ENCODE assay signal across 12 cellular contexts in genomic region chr19:49165111-49165750, GRCh38. TPM values are rescaled to one million over a fixed set of nuclear protein-coding genes. Genes with fewer than 3 reads are reported as not detected.
DNase-seq lines count a peak whose midpoint lies in the region; ATAC-seq, FAIRE-seq and TF ChIP-seq lines count a peak whose summit lies in the region.
"Had no signal": no experiment of that assay in that cellular context is flagged by ENCODE, and none has a peak within 500 bp of the region (broad histone marks: within the 10 kb centered on the region; RNA-seq: fewer than 3 reads in every experiment).

No MANE protein-coding gene starts in this region.

- H2BK12ac ChIP-seq in neuronal stem cell (ENCODE audit: low read length), result no peak overlapping the region

- 83% methylated on average over 19 of the region's 24 CpGs for WGBS in HepG2 (ENCODE audit: low lambda C conversion rate)
- WGBS in right lobe of liver (ENCODE audit: insufficient coverage, low coverage, low lambda C conversion rate, missing lambda C conversion rate), result 61% methylated on average over 13 of the region's 24 CpGs
- WGBS in heart left ventricle, 4 donors, result 23 to 43% (median 28%) methylated on average over 20 to 24 of the region's 24 CpGs
- no CpG with 5 or more reads among the region's 24 CpGs for WGBS in neuronal stem cell (ENCODE audit: extremely low coverage in 2 of 2, insufficient read length in 2 of 2, insufficient replicate concordance in 1 of 2), 2 donors

- no peak overlapping the region for H4K91ac ChIP-seq in neuronal stem cell (ENCODE audit: low read depth, low read length, poor library complexity)

- no peak for TF ChIP-seq CTCF in HepG2 (CRISPR knock-in tag; IDR thresholded peaks at IDR 0.05)
- no peak for TF ChIP-seq CTCF in right lobe of liver (IDR thresholded peaks at IDR 0.05)
- TF ChIP-seq CTCF in heart left ventricle (IDR thresholded peaks at IDR 0.05), result no peak

- H3K9ac ChIP-seq in HepG2 (ENCODE audit: insufficient read depth, low read depth, low read length) (no peak overlapping the region), neuronal stem cell (ENCODE audit: low read depth, low read length, poor library complexity) (peak overlapping the region; percentile 85)

- H2BK15ac ChIP-seq in neuronal stem cell (ENCODE audit: low read length), result peak overlapping the region; percentile 54

- H3K4me3 ChIP-seq in HepG2 (replicated peaks in 1 of 3; ENCODE audit: insufficient read depth in 1 of 3, low read depth in 2 of 3, low read length in 3 of 3), result no peak overlapping the region
- H3K4me3 ChIP-seq in right lobe of liver, result no peak overlapping the region
- H3K4me3 ChIP-seq in heart left ventricle, result peak overlapping the region in 9 of 12 donors; percentile 5 to 34 (median 22)
- H3K4me3 ChIP-seq in neuronal stem cell (ENCODE audit: low read length in 2 of 2), result no peak overlapping the region

- peak overlapping the region; percentile 94 for H4K8ac ChIP-seq in neuronal stem cell (ENCODE audit: low read depth, low read length)

- no peak for FAIRE-seq in HepG2 (lab: Jason Lieb, UNC)
- FAIRE-seq: keratinocyte had no signal

- H3K27me3 ChIP-seq in HepG2 (ENCODE audit: control insufficient read depth in 1 of 2, insufficient read depth in 2 of 2, low read length in 2 of 2) (no peaks in the 10 kb centered on the region), right lobe of liver (no peaks in the 10 kb centered on the region), heart left ventricle (no peaks in the 10 kb centered on the region), neuronal stem cell (ENCODE audit: control insufficient read depth in 3 of 3, insufficient read depth in 3 of 3, low read depth in 1 of 3, low read length in 3 of 3) (peaks cover 0 to 3% (median 0%) of the 10 kb centered on the region in 3 experiments)

- peaks cover 2% of the 10 kb centered on the region for H3K79me1 ChIP-seq in neuronal stem cell (ENCODE audit: low read depth, low read length)

- BruUV-seq in HepG2 (replicated peaks; lab: Mats Ljungman, UMichigan), result no TSS peak

- CTCF ChIA-PET in HepG2 (lab: Yijun Ruan, JAX; ENCODE audit: low intra/inter-chr PET ratio, low total read pairs), result no interaction called here

- in situ Hi-C loops in HepG2 (cut with HindIII; ENCODE audit: extremely low pct_ligation_motif_present, low pct_unique_long_range_greater_than_20kb), result no loop called here

- peaks cover 22% of the 10 kb centered on the region for H3K4me1 ChIP-seq in HepG2 (ENCODE audit: insufficient read depth, low read length)
- peaks cover 0 to 1% (median 0%) of the 10 kb centered on the region in 4 donors for H3K4me1 ChIP-seq in right lobe of liver
- peaks cover 5 to 34% (median 20%) of the 10 kb centered on the region in 12 donors for H3K4me1 ChIP-seq in heart left ventricle
- H3K4me1 ChIP-seq in neuronal stem cell (ENCODE audit: control insufficient read depth in 2 of 2, insufficient read depth in 1 of 2, low read depth in 1 of 2, low read length in 2 of 2), result peaks cover 0 to 7% of the 10 kb centered on the region in 2 donors

- no peak overlapping the region for H3K27ac Mint-ChIP-seq in T-helper 2 cell treated with Interferon-gamma antibody and Interleukin-4, amounts not matched to agents 5 μg/mL and 100 μg/mL, for 36 hours

- H2AK5ac ChIP-seq in neuronal stem cell (ENCODE audit: low read depth, low read length), result peak overlapping the region; percentile 47

- H3K27me3 Mint-ChIP-seq in T-helper 2 cell treated with Interferon-gamma antibody and Interleukin-4, amounts not matched to agents 5 μg/mL and 100 μg/mL, for 36 hours (ENCODE audit: low read depth), result peaks cover 11% of the 10 kb centered on the region

- no peak for TF ChIP-seq RAD21 in HepG2 (CRISPR knock-in tag; IDR thresholded peaks at IDR 0.05)

- H3K27ac ChIP-seq in HepG2 (ENCODE audit: extremely low read length, insufficient read depth, low read length) (no peak overlapping the region), right lobe of liver (no peak overlapping the region), heart left ventricle (peak overlapping the region; percentile 72 to 99 (median 90)), neuronal stem cell (replicated peaks; ENCODE audit: low read length) (no peak overlapping the region)

- H3K36me3 ChIP-seq in HepG2 (replicated peaks in 1 of 2; ENCODE audit: control insufficient read depth in 1 of 2, insufficient read depth in 2 of 2, low read length in 2 of 2) (no peaks in the 10 kb centered on the region), right lobe of liver (no peaks in the 10 kb centered on the region), heart left ventricle (peaks cover 0 to 41% (median 24%) of the 10 kb centered on the region in 9 donors), neuronal stem cell (replicated peaks in 1 of 2; ENCODE audit: control insufficient read depth in 2 of 2, insufficient read depth in 2 of 2, low read length in 2 of 2) (peaks cover 0 to 52% of the 10 kb centered on the region in 2 donors)

- no peak overlapping the region for H2AFZ ChIP-seq in HepG2 (ENCODE audit: low read length)
- no peak overlapping the region for H2AFZ ChIP-seq in neuronal stem cell (ENCODE audit: low read length)

- H2BK120ac ChIP-seq in neuronal stem cell (ENCODE audit: low read depth, low read length), result no peak overlapping the region

- no peaks in the 10 kb centered on the region for H3K9me3 Mint-ChIP-seq in T-helper 2 cell treated with Interferon-gamma antibody and Interleukin-4, amounts not matched to agents 5 μg/mL and 100 μg/mL, for 36 hours

- DNase-seq in HepG2 (ENCODE audit: low spot score), result no peak
- DNase-seq in right lobe of liver, result no peak
- peak; percentile 52 to 81 (median 65) for DNase-seq in heart left ventricle
- DNase-seq in neuronal stem cell (ENCODE audit: low spot score), result no peak
- DNase-seq in GM19238 (ENCODE audit: insufficient read length, low spot score), result no peak
- no peak for DNase-seq in ureter (ENCODE audit: low spot score)
- DNase-seq in GDM1 (lab: John Stamatoyannopoulos, UW), result no peak
- DNase-seq in T-helper 2 cell treated with Interferon-gamma antibody and Interleukin-4, amounts not matched to agents 5 μg/mL and 100 μg/mL, for 36 hours (ENCODE audit: low spot score), result no peak
- DNase-seq: activated CD8-positive, alpha-beta memory T cell treated with anti-CD3 and anti-CD28 coated beads for 24 hours; T-helper 1 cell had no signal

- no peaks in the 10 kb centered on the region for H3K79me2 ChIP-seq in HepG2 (ENCODE audit: insufficient read depth, low read length)

- H3K4me2 ChIP-seq in HepG2 (ENCODE audit: low read depth, low read length), result no peak overlapping the region
- H3K4me2 ChIP-seq in neuronal stem cell (ENCODE audit: insufficient read depth, low read length, poor library complexity, severe bottlenecking), result peak overlapping the region; percentile 71

- no peaks in the 10 kb centered on the region for H4K20me1 ChIP-seq in HepG2 (ENCODE audit: insufficient read depth, low read length)

- peak overlapping the region; percentile 92 for H3K18ac ChIP-seq in neuronal stem cell (ENCODE audit: low read length)

- H3K9me3 ChIP-seq in HepG2 (ENCODE audit: low read length) (no peaks in the 10 kb centered on the region), right lobe of liver (no peaks in the 10 kb centered on the region), heart left ventricle (no peaks in the 10 kb centered on the region), neuronal stem cell (replicated peaks in 1 of 2; ENCODE audit: control insufficient read depth in 2 of 2, insufficient read depth in 1 of 2, low read depth in 1 of 2, low read length in 2 of 2) (no peaks in the 10 kb centered on the region)

- POLR2A ChIA-PET in HepG2 (lab: Yijun Ruan, JAX), result no interaction called here

- H3K4me1 Mint-ChIP-seq in T-helper 2 cell treated with Interferon-gamma antibody and Interleukin-4, amounts not matched to agents 5 μg/mL and 100 μg/mL, for 36 hours (ENCODE audit: low read depth), result no peaks in the 10 kb centered on the region

- H3K14ac ChIP-seq in neuronal stem cell (ENCODE audit: low read length), result peak overlapping the region; percentile 97

- TF ChIP-seq POLR2A in HepG2 (IDR thresholded peaks at IDR 0.05; ENCODE audit: insufficient read depth in 1 of 2, low read depth in 2 of 2, low read length in 2 of 2), result no peak
- TF ChIP-seq POLR2A in right lobe of liver (IDR thresholded peaks at IDR 0.05), result no peak
- TF ChIP-seq POLR2A in heart left ventricle (IDR thresholded peaks at IDR 0.05), result peak in 1 of 2 donors; percentile 45

- H3K4me3 Mint-ChIP-seq in T-helper 2 cell treated with Interferon-gamma antibody and Interleukin-4, amounts not matched to agents 5 μg/mL and 100 μg/mL, for 36 hours, result no peak overlapping the region

- H3K23ac ChIP-seq in neuronal stem cell (ENCODE audit: low read depth, low read length, poor library complexity), result peak overlapping the region; percentile 69

- peak overlapping the region; percentile 70 for H2BK5ac ChIP-seq in neuronal stem cell (ENCODE audit: low read length)

- ATAC-seq in HepG2 (no peak), right lobe of liver (no peak), heart left ventricle (peak; percentile 87 to 94 (median 92))

- intact Hi-C loops in HepG2 (cut with micrococcal nuclease; ENCODE audit: unreplicated experiment) (no loop called here), right lobe of liver (cut with DNase I) (no loop called here), heart left ventricle (cut with DNase I) (loop anchor here in 1 of 10 donors (5.0 kb wide), 1 partner anchor 42 kb away; no protein-coding TSS in a partner anchor)

- H3K36me3 Mint-ChIP-seq in T-helper 2 cell treated with Interferon-gamma antibody and Interleukin-4, amounts not matched to agents 5 μg/mL and 100 μg/mL, for 36 hours (ENCODE audit: low read depth), result no peaks in the 10 kb centered on the region

- TF ChIP-seq EP300 in HepG2 (IDR thresholded peaks at IDR 0.05; ENCODE audit: low read depth in 2 of 2, low read length in 2 of 2), result no peak
- no peak for TF ChIP-seq EP300 in HepG2 (CRISPR knock-in tag; IDR thresholded peaks at IDR 0.05; ENCODE audit: borderline replicate concordance)

- H3K4ac ChIP-seq in neuronal stem cell (ENCODE audit: low read length), result no peak overlapping the region

RNA-seq across cellular contexts. Expression of gene TRPM4, which starts 7.6 kb away (rescaled TPM):
- 1.7 and 1.9 TPM in 2 replicates for total RNA-seq in HepG2 (2016; rRNA removed; fragmentation: Illumina TruSeq; extraction: Trizol)
- total RNA-seq in HepG2 (2016; cell fraction: cytosol; rRNA removed; fragmentation: Illumina TruSeq; extraction: Trizol; ENCODE audit: low read depth), result 0.91 and 1.1 TPM in 2 replicates
- 1.2 and 1.5 TPM in 2 replicates for total RNA-seq in HepG2 (2016; cell fraction: insoluble cytoplasmic fraction; rRNA removed; fragmentation: Illumina TruSeq; extraction: Trizol)
- total RNA-seq in HepG2 (2016; cell fraction: membrane; rRNA removed; fragmentation: Illumina TruSeq; extraction: Trizol), result 1.2 and 1.6 TPM in 2 replicates
- total RNA-seq in HepG2 (2016; cell fraction: nucleus; rRNA removed; fragmentation: Illumina TruSeq; extraction: Trizol), result 3.3 and 3.9 TPM in 2 replicates
- 4.3 and 6.3 TPM in 2 replicates for polyA plus RNA-seq in HepG2 (2011; rRNA removed)
- 3.2 and 3.5 TPM in 2 replicates for polyA plus RNA-seq in HepG2 (2011; cell fraction: cytosol; rRNA removed)
- polyA plus RNA-seq in HepG2 (2011; cell fraction: nucleus; rRNA removed), result 27.5 and 33.2 TPM in 2 replicates
- 6.3 and 7.5 TPM in 2 replicates for polyA plus RNA-seq in HepG2 (2012)
- polyA plus RNA-seq in HepG2 (2016; cell fraction: cytosol; fragmentation: Illumina TruSeq; extraction: Trizol; ENCODE audit: low read depth), result 0.50 and 0.69 TPM in 2 replicates
- polyA plus RNA-seq in HepG2 (2016; cell fraction: insoluble cytoplasmic fraction; fragmentation: Illumina TruSeq; extraction: Trizol; ENCODE audit: low read depth), result 0.73 and 1.3 TPM in 2 replicates
- polyA plus RNA-seq in HepG2 (2016; cell fraction: membrane; fragmentation: Illumina TruSeq; extraction: Trizol; ENCODE audit: low read depth), result 1.1 TPM in 2 replicates
- 6.3 and 6.9 TPM in 2 replicates for polyA plus RNA-seq in HepG2 (2016; cell fraction: nucleus; fragmentation: Illumina TruSeq; extraction: Trizol; ENCODE audit: insufficient read depth, low read depth)
- 4.8 and 7.6 TPM in 2 replicates for polyA minus RNA-seq in HepG2 (2011; rRNA and poly(A)+ RNA removed; ENCODE audit: low replicate concordance)
- polyA minus RNA-seq in HepG2 (2011; cell fraction: cytosol; rRNA and poly(A)+ RNA removed), result 1.8 and 3.2 TPM in 2 replicates
- polyA minus RNA-seq in HepG2 (2011; cell fraction: nucleus; rRNA and poly(A)+ RNA removed), result 5.5 and 6.3 TPM in 2 replicates
- total RNA-seq in right lobe of liver, result 10 to 100 TPM in 5 of 6 experiments, 1 to 10 TPM in 1; 9.2 to 31.1 (median 14.3) TPM
- 10 to 100 TPM; 19.3 to 34.5 (median 25.8) TPM for total RNA-seq in heart left ventricle
- 10 to 100 TPM; 16.8 to 45.3 TPM for polyA plus RNA-seq in heart left ventricle
- 4.2 TPM for polyA plus RNA-seq in neuronal stem cell (2013, experiment 1 of 2)
- 4.4 TPM for polyA plus RNA-seq in neuronal stem cell (2013, experiment 2 of 2)
- 110 TPM for total RNA-seq in ureter

RNA-seq across cellular contexts. Expression of gene HRC, which starts 10.0 kb away (rescaled TPM):
- total RNA-seq in HepG2 (2016; rRNA removed; fragmentation: Illumina TruSeq; extraction: Trizol), result 1.5 and 3.6 TPM in 2 replicates
- total RNA-seq in HepG2 (2016; cell fraction: cytosol; rRNA removed; fragmentation: Illumina TruSeq; extraction: Trizol; ENCODE audit: low read depth), result 0.18 and 0.20 TPM in 2 replicates
- 1.0 and 4.4 TPM in 2 replicates for total RNA-seq in HepG2 (2016; cell fraction: insoluble cytoplasmic fraction; rRNA removed; fragmentation: Illumina TruSeq; extraction: Trizol)
- 0.24 and 0.46 TPM in 2 replicates for total RNA-seq in HepG2 (2016; cell fraction: membrane; rRNA removed; fragmentation: Illumina TruSeq; extraction: Trizol)
- total RNA-seq in HepG2 (2016; cell fraction: nucleus; rRNA removed; fragmentation: Illumina TruSeq; extraction: Trizol), result 2.5 and 3.4 TPM in 2 replicates
- 15.4 and 26.4 TPM in 2 replicates for polyA plus RNA-seq in HepG2 (2011; rRNA removed)
- polyA plus RNA-seq in HepG2 (2011; cell fraction: cytosol; rRNA removed), result 13.5 and 21.9 TPM in 2 replicates
- 13.0 and 19.9 TPM in 2 replicates for polyA plus RNA-seq in HepG2 (2011; cell fraction: nucleus; rRNA removed)
- polyA plus RNA-seq in HepG2 (2012), result 17.7 and 25.6 TPM in 2 replicates
- 0.20 and 0.45 TPM in 2 replicates for polyA plus RNA-seq in HepG2 (2016; cell fraction: cytosol; fragmentation: Illumina TruSeq; extraction: Trizol; ENCODE audit: low read depth)
- polyA plus RNA-seq in HepG2 (2016; cell fraction: insoluble cytoplasmic fraction; fragmentation: Illumina TruSeq; extraction: Trizol; ENCODE audit: low read depth), result 1.3 and 2.6 TPM in 2 replicates
- polyA plus RNA-seq in HepG2 (2016; cell fraction: membrane; fragmentation: Illumina TruSeq; extraction: Trizol; ENCODE audit: low read depth), result 0.15 and 0.74 TPM in 2 replicates
- 7.3 and 9.2 TPM in 2 replicates for polyA plus RNA-seq in HepG2 (2016; cell fraction: nucleus; fragmentation: Illumina TruSeq; extraction: Trizol; ENCODE audit: insufficient read depth, low read depth)
- 0.28 and 5.1 TPM in 2 replicates for polyA minus RNA-seq in HepG2 (2011; rRNA and poly(A)+ RNA removed; ENCODE audit: low replicate concordance)
- 3.9 and 8.6 TPM in 2 replicates for polyA minus RNA-seq in HepG2 (2011; cell fraction: cytosol; rRNA and poly(A)+ RNA removed)
- 2.2 and 4.6 TPM in 2 replicates for polyA minus RNA-seq in HepG2 (2011; cell fraction: nucleus; rRNA and poly(A)+ RNA removed)
- under 1 TPM in 4 of 6 experiments, not detected in 2; 0.18 to 0.68 (median 0.19) TPM for total RNA-seq in right lobe of liver
- total RNA-seq in heart left ventricle, result 1,000 to 10,000 TPM in 4 of 9 donors, 100 to 1,000 TPM in 5; 544 to 1,953 (median 875) TPM
- polyA plus RNA-seq in heart left ventricle, result 100 to 1,000 TPM; 267 to 867 TPM
- polyA plus RNA-seq in neuronal stem cell (2013, experiment 1 of 2), result 0.66 TPM
- polyA plus RNA-seq in neuronal stem cell (2013, experiment 2 of 2), result 0.76 TPM
- total RNA-seq in ureter, result 5.1 TPM
- total RNA-seq: epithelial cell of proximal tubule had no signal

RNA-seq across cellular contexts. Expression of gene PPFIA3, which starts 45.9 kb away (rescaled TPM):
- total RNA-seq in HepG2 (2016; rRNA removed; fragmentation: Illumina TruSeq; extraction: Trizol) (6.3 and 8.6 TPM in 2 replicates), right lobe of liver (1 to 10 TPM; 1.8 to 6.6 (median 3.1) TPM), heart left ventricle (1 to 10 TPM; 2.7 to 7.7 (median 5.1) TPM), ureter (9.0 TPM)
- total RNA-seq in HepG2 (2016; cell fraction: cytosol; rRNA removed; fragmentation: Illumina TruSeq; extraction: Trizol; ENCODE audit: low read depth), result 1.9 and 2.7 TPM in 2 replicates
- total RNA-seq in HepG2 (2016; cell fraction: insoluble cytoplasmic fraction; rRNA removed; fragmentation: Illumina TruSeq; extraction: Trizol), result 6.5 and 8.9 TPM in 2 replicates
- 4.5 and 5.6 TPM in 2 replicates for total RNA-seq in HepG2 (2016; cell fraction: membrane; rRNA removed; fragmentation: Illumina TruSeq; extraction: Trizol)
- total RNA-seq in HepG2 (2016; cell fraction: nucleus; rRNA removed; fragmentation: Illumina TruSeq; extraction: Trizol), result 8.1 and 9.0 TPM in 2 replicates
- polyA plus RNA-seq in HepG2 (2011; rRNA removed) (6.7 and 8.9 TPM in 2 replicates), heart left ventricle (10 to 100 TPM in 1 of 2 donors, 1 to 10 TPM in 1; 7.4 to 12.8 TPM)
- polyA plus RNA-seq in HepG2 (2011; cell fraction: cytosol; rRNA removed), result 6.0 and 7.5 TPM in 2 replicates
- polyA plus RNA-seq in HepG2 (2011; cell fraction: nucleus; rRNA removed), result 37.0 and 50.3 TPM in 2 replicates
- 9.4 and 9.5 TPM in 2 replicates for polyA plus RNA-seq in HepG2 (2012)
- 1.9 and 2.8 TPM in 2 replicates for polyA plus RNA-seq in HepG2 (2016; cell fraction: cytosol; fragmentation: Illumina TruSeq; extraction: Trizol; ENCODE audit: low read depth)
- 6.2 and 6.5 TPM in 2 replicates for polyA plus RNA-seq in HepG2 (2016; cell fraction: insoluble cytoplasmic fraction; fragmentation: Illumina TruSeq; extraction: Trizol; ENCODE audit: low read depth)
- 3.3 and 4.2 TPM in 2 replicates for polyA plus RNA-seq in HepG2 (2016; cell fraction: membrane; fragmentation: Illumina TruSeq; extraction: Trizol; ENCODE audit: low read depth)
- 21.5 and 24.1 TPM in 2 replicates for polyA plus RNA-seq in HepG2 (2016; cell fraction: nucleus; fragmentation: Illumina TruSeq; extraction: Trizol; ENCODE audit: insufficient read depth, low read depth)
- 8.5 and 15.8 TPM in 2 replicates for polyA minus RNA-seq in HepG2 (2011; rRNA and poly(A)+ RNA removed; ENCODE audit: low replicate concordance)
- 4.9 and 5.9 TPM in 2 replicates for polyA minus RNA-seq in HepG2 (2011; cell fraction: cytosol; rRNA and poly(A)+ RNA removed)
- 13.8 and 16.6 TPM in 2 replicates for polyA minus RNA-seq in HepG2 (2011; cell fraction: nucleus; rRNA and poly(A)+ RNA removed)
- 10.5 TPM for polyA plus RNA-seq in neuronal stem cell (2013, experiment 1 of 2)
- 10.8 TPM for polyA plus RNA-seq in neuronal stem cell (2013, experiment 2 of 2)

RNA-seq across cellular contexts. Expression of gene C19orf73, which starts 46.3 kb away (rescaled TPM):
- 0.80 and 1.4 TPM in 2 replicates for total RNA-seq in HepG2 (2016; rRNA removed; fragmentation: Illumina TruSeq; extraction: Trizol)
- total RNA-seq in HepG2 (2016; cell fraction: cytosol; rRNA removed; fragmentation: Illumina TruSeq; extraction: Trizol; ENCODE audit: low read depth), result 1.6 and 3.1 TPM in 2 replicates
- 1.6 and 1.9 TPM in 2 replicates for total RNA-seq in HepG2 (2016; cell fraction: insoluble cytoplasmic fraction; rRNA removed; fragmentation: Illumina TruSeq; extraction: Trizol)
- 2.1 and 2.4 TPM in 2 replicates for total RNA-seq in HepG2 (2016; cell fraction: membrane; rRNA removed; fragmentation: Illumina TruSeq; extraction: Trizol)
- total RNA-seq in HepG2 (2016; cell fraction: nucleus; rRNA removed; fragmentation: Illumina TruSeq; extraction: Trizol), result 0.59 and 0.94 TPM in 2 replicates
- polyA plus RNA-seq in HepG2 (2011; rRNA removed), result 1.5 and 3.0 TPM in 2 replicates
- 2.6 TPM in 2 replicates for polyA plus RNA-seq in HepG2 (2011; cell fraction: cytosol; rRNA removed)
- 3.8 and 4.8 TPM in 2 replicates for polyA plus RNA-seq in HepG2 (2011; cell fraction: nucleus; rRNA removed)
- polyA plus RNA-seq in HepG2 (2012), result 1.1 and 1.9 TPM in 2 replicates
- polyA plus RNA-seq in HepG2 (2016; cell fraction: cytosol; fragmentation: Illumina TruSeq; extraction: Trizol; ENCODE audit: low read depth), result 2.0 and 2.7 TPM in 2 replicates
- polyA plus RNA-seq in HepG2 (2016; cell fraction: insoluble cytoplasmic fraction; fragmentation: Illumina TruSeq; extraction: Trizol; ENCODE audit: low read depth), result 1.6 and 2.2 TPM in 2 replicates
- polyA plus RNA-seq in HepG2 (2016; cell fraction: membrane; fragmentation: Illumina TruSeq; extraction: Trizol; ENCODE audit: low read depth), result 1.5 and 1.6 TPM in 2 replicates
- polyA plus RNA-seq in HepG2 (2016; cell fraction: nucleus; fragmentation: Illumina TruSeq; extraction: Trizol; ENCODE audit: insufficient read depth, low read depth), result 0.74 TPM in 1 of 2 replicates, not detected in the other
- 1.3 TPM in 2 replicates for polyA minus RNA-seq in HepG2 (2011; rRNA and poly(A)+ RNA removed; ENCODE audit: low replicate concordance)
- 0.89 and 1.2 TPM in 2 replicates for polyA minus RNA-seq in HepG2 (2011; cell fraction: cytosol; rRNA and poly(A)+ RNA removed)
- 1.8 and 3.0 TPM in 2 replicates for polyA minus RNA-seq in HepG2 (2011; cell fraction: nucleus; rRNA and poly(A)+ RNA removed)
- 1 to 10 TPM in 5 of 6 experiments, under 1 TPM in 1; 0.73 to 8.1 (median 1.5) TPM for total RNA-seq in right lobe of liver
- total RNA-seq in heart left ventricle, result 1 to 10 TPM in 6 of 9 donors, under 1 TPM in 3; 0.69 to 3.1 (median 1.3) TPM
- 1 to 10 TPM; 1.4 to 3.8 TPM for polyA plus RNA-seq in heart left ventricle
- 1.1 TPM for polyA plus RNA-seq in neuronal stem cell (2013, experiment 1 of 2)
- 1.3 TPM for polyA plus RNA-seq in neuronal stem cell (2013, experiment 2 of 2)
- 2.4 TPM for total RNA-seq in ureter

RNA-seq across cellular contexts. Expression of gene LIN7B, which starts 51.1 kb away (rescaled TPM):
- total RNA-seq in HepG2 (2016; rRNA removed; fragmentation: Illumina TruSeq; extraction: Trizol) (3.5 and 5.3 TPM in 2 replicates), right lobe of liver (1 to 10 TPM; 1.5 to 4.3 (median 2.4) TPM), heart left ventricle (10 to 100 TPM; 13.4 to 55.8 (median 22.6) TPM), ureter (10.4 TPM)
- total RNA-seq in HepG2 (2016; cell fraction: cytosol; rRNA removed; fragmentation: Illumina TruSeq; extraction: Trizol; ENCODE audit: low read depth), result 5.6 and 7.0 TPM in 2 replicates
- total RNA-seq in HepG2 (2016; cell fraction: insoluble cytoplasmic fraction; rRNA removed; fragmentation: Illumina TruSeq; extraction: Trizol), result 2.9 and 5.2 TPM in 2 replicates
- 6.4 and 6.9 TPM in 2 replicates for total RNA-seq in HepG2 (2016; cell fraction: membrane; rRNA removed; fragmentation: Illumina TruSeq; extraction: Trizol)
- total RNA-seq in HepG2 (2016; cell fraction: nucleus; rRNA removed; fragmentation: Illumina TruSeq; extraction: Trizol), result 3.4 and 4.1 TPM in 2 replicates
- polyA plus RNA-seq in HepG2 (2011; rRNA removed) (7.6 and 8.6 TPM in 2 replicates), heart left ventricle (10 to 100 TPM; 12.6 to 40.5 TPM)
- polyA plus RNA-seq in HepG2 (2011; cell fraction: cytosol; rRNA removed), result 5.0 and 9.3 TPM in 2 replicates
- 15.9 and 17.9 TPM in 2 replicates for polyA plus RNA-seq in HepG2 (2011; cell fraction: nucleus; rRNA removed)
- 3.9 and 4.2 TPM in 2 replicates for polyA plus RNA-seq in HepG2 (2012)
- polyA plus RNA-seq in HepG2 (2016; cell fraction: cytosol; fragmentation: Illumina TruSeq; extraction: Trizol; ENCODE audit: low read depth), result 4.7 and 5.8 TPM in 2 replicates
- polyA plus RNA-seq in HepG2 (2016; cell fraction: insoluble cytoplasmic fraction; fragmentation: Illumina TruSeq; extraction: Trizol; ENCODE audit: low read depth), result 3.3 and 3.7 TPM in 2 replicates
- polyA plus RNA-seq in HepG2 (2016; cell fraction: membrane; fragmentation: Illumina TruSeq; extraction: Trizol; ENCODE audit: low read depth), result 2.7 and 6.8 TPM in 2 replicates
- 8.3 and 9.6 TPM in 2 replicates for polyA plus RNA-seq in HepG2 (2016; cell fraction: nucleus; fragmentation: Illumina TruSeq; extraction: Trizol; ENCODE audit: insufficient read depth, low read depth)
- 3.8 and 4.0 TPM in 2 replicates for polyA minus RNA-seq in HepG2 (2011; rRNA and poly(A)+ RNA removed; ENCODE audit: low replicate concordance)
- 0.88 and 1.7 TPM in 2 replicates for polyA minus RNA-seq in HepG2 (2011; cell fraction: cytosol; rRNA and poly(A)+ RNA removed)
- polyA minus RNA-seq in HepG2 (2011; cell fraction: nucleus; rRNA and poly(A)+ RNA removed), result 4.9 and 8.3 TPM in 2 replicates
- polyA plus RNA-seq in neuronal stem cell (2013, experiment 1 of 2), result 3.6 TPM
- 3.0 TPM for polyA plus RNA-seq in neuronal stem cell (2013, experiment 2 of 2)

Comparison
In these comparisons a context has a peak if more than half of its experiments do, and no peak if none do; other contexts are left out.
1. ATAC-seq: peak in heart left ventricle (4 of 4); none in HepG2 (single experiment) and right lobe of liver (0 of 4).
2. DNase-seq: peak in heart left ventricle (5 of 5); none in HepG2 (single experiment), right lobe of liver (0 of 3), neuronal stem cell (single experiment), GM19238 (single experiment), ureter (single experiment), GDM1 (single experiment) and T-helper 2 cell treated with Interferon-gamma antibody and Interleukin-4, amounts not matched to agents 5 μg/mL and 100 μg/mL, for 36 hours (single experiment).
3. H3K27ac ChIP-seq: peak in heart left ventricle (12 of 12); none in HepG2 (single experiment), right lobe of liver (0 of 3) and neuronal stem cell (single experiment).
4. H3K4me3 ChIP-seq: peak in heart left ventricle (9 of 12); none in HepG2 (0 of 3), right lobe of liver (0 of 3) and neuronal stem cell (0 of 2).
5. RNA of gene HRC, which starts 10.0 kb away (total RNA-seq): 544 to 1,953 TPM in heart left ventricle; 5.1 TPM in ureter (single experiment), 0.18 to 4.4 TPM in HepG2 and 0.18 to 0.68 TPM in right lobe of liver; every median in the first group is over 10 times any median in the second.